Comparison of ENCODE assay signal across 1 cellular context in genomic region chr5:43041669-43042175, GRCh38.
TF ChIP-seq lines count a peak whose summit lies in the region.

No MANE protein-coding gene starts in this region.

TF ChIP-seq in HepG2, 621 proteins besides CTCF, POLR2A, EP300 and RAD21 (continued from another document):
- TF ChIP-seq GMEB1 (CRISPR knock-in tag; IDR thresholded peaks at IDR 0.05; ENCODE audit: borderline replicate concordance) (peak; percentile 4; the same call in 1 of the 2 replicates), RBFOX2 (IDR thresholded peaks at IDR 0.05; ENCODE audit: low read depth, low read length) (peak; percentile 72; the same call in 1 of the 2 replicates), ZNF430 (CRISPR knock-in tag; IDR thresholded peaks at IDR 0.05) (peak; percentile 55; the same call in 1 of the 2 replicates), ZNF614 (CRISPR knock-in tag; IDR thresholded peaks at IDR 0.05; ENCODE audit: borderline replicate concordance) (peak; percentile 12; the same call in 1 of the 2 replicates), ZBTB34 (CRISPR knock-in tag; IDR thresholded peaks at IDR 0.05) (no peak), GATAD2A (CRISPR knock-in tag; IDR thresholded peaks at IDR 0.05) (peak; percentile 16), ZNF253 (CRISPR knock-in tag; IDR thresholded peaks at IDR 0.05; ENCODE audit: borderline replicate concordance) (no peak), FOXA1 (IDR thresholded peaks at IDR 0.05) (no peak), FOXA1 (CRISPR knock-in tag; IDR thresholded peaks at IDR 0.05) (no peak), ZNF543 (CRISPR knock-in tag; IDR thresholded peaks at IDR 0.05) (0 out of 2 replicates have a peak, but pooled peaks have one; percentile 31), RFXANK (CRISPR knock-in tag; IDR thresholded peaks at IDR 0.05) (no peak), MBD4 (IDR thresholded peaks at IDR 0.05; ENCODE audit: borderline replicate concordance, low read length) (no peak), ZNF180 (CRISPR knock-in tag; IDR thresholded peaks at IDR 0.05; ENCODE audit: borderline replicate concordance, low read depth) (no peak), POLR2G (IDR thresholded peaks at IDR 0.05; ENCODE audit: low read depth, low read length) (0 out of 2 replicates have a peak, but pooled peaks have one; percentile 47), ZNF414 (CRISPR knock-in tag; IDR thresholded peaks at IDR 0.05) (peak; percentile 60; the same call in 1 of the 2 replicates), ZNF776 (CRISPR knock-in tag; IDR thresholded peaks at IDR 0.05) (no peak), TIGD3 (CRISPR knock-in tag; IDR thresholded peaks at IDR 0.05; ENCODE audit: borderline replicate concordance) (no peak), NR2F1 (CRISPR knock-in tag; IDR thresholded peaks at IDR 0.05) (no peak), PCBP1 (IDR thresholded peaks at IDR 0.05; ENCODE audit: borderline replicate concordance, low read depth, low read length) (no peak), RBAK (CRISPR knock-in tag; IDR thresholded peaks at IDR 0.05) (no peak), ZNF687 (CRISPR knock-in tag; IDR thresholded peaks at IDR 0.05) (no peak), AKAP8 (CRISPR knock-in tag; IDR thresholded peaks at IDR 0.05) (no peak), ZNF616 (CRISPR knock-in tag; IDR thresholded peaks at IDR 0.05; ENCODE audit: low read depth) (no peak), PHF20 (CRISPR knock-in tag; IDR thresholded peaks at IDR 0.05) (peak; percentile 18; the same call in 1 of the 2 replicates)
